In genomic region chr12:95759039-95759438, GRCh38 we compare ENCODE assay signal across 38 cellular contexts. TPM values are rescaled to one million over a fixed set of nuclear protein-coding genes. Genes with fewer than 3 reads are reported as not detected.
"Had no signal": no experiment of that assay in that cellular context is flagged by ENCODE, and none has a peak within 500 bp of the region (broad histone marks: within the 10 kb centered on the region; RNA-seq: fewer than 3 reads in every experiment).

No MANE protein-coding gene starts in this region.

- H3K4me1 ChIP-seq: breast epithelium had no signal

- H3K9me3 ChIP-seq: adrenal gland, body of pancreas, breast epithelium had no signal

- H3K27ac Mint-ChIP-seq: activated naive CD4-positive, alpha-beta T cell treated with anti-CD3 and anti-CD28 coated beads for 36 hours; activated naive CD4-positive, alpha-beta T cell treated with anti-CD3 and anti-CD28 coated beads, Interleukin-2, amount 10 ng/mL, durations not matched to agents 7 days and 5 days; activated naive CD4-positive, alpha-beta T cell treated with anti-CD3 and anti-CD28 coated beads, Interleukin-2, amount 50 U/mL, for 24 hours; activated naive CD4-positive, alpha-beta T cell treated with anti-CD3 and anti-CD28 coated beads, Interleukin-2, amount 50 U/mL, for 72 hours; activated naive CD8-positive, alpha-beta T cell; activated naive CD8-positive, alpha-beta T cell treated with anti-CD3 and anti-CD28 coated beads for 36 hours; activated naive CD8-positive, alpha-beta T cell treated with anti-CD3 and anti-CD28 coated beads, Interleukin-2, amount 10 ng/mL, durations not matched to agents 7 days and 5 days; activated naive CD8-positive, alpha-beta T cell treated with anti-CD3 and anti-CD28 coated beads, Interleukin-2, amount 50 U/mL, for 24 hours; activated T-cell treated with anti-CD3 and anti-CD28 coated beads, Interleukin-2, amount 50 U/mL, for 24 hours; activated T-cell treated with anti-CD3 and anti-CD28 coated beads, Interleukin-2, amount 50 U/mL, for 72 hours; activated T-helper 1 cell treated with anti-CD3 and anti-CD28 coated beads, Interleukin-12 subunit alpha, Interleukin-12 subunit beta, Interleukin-2, Interleukin-4 antibody, amounts not matched to agents 30 ng/mL and 10 ng/mL and 1 ng/mL, durations not matched to agents 14 hours and 24 hours and 36 hours; activated T-helper 17 cell treated with anti-CD3 and anti-CD28 coated beads, Interleukin-2, amount 50 U/mL, for 72 hours; activated T-helper 2 cell treated with anti-CD3 and anti-CD28 coated beads, Interferon-gamma antibody, Interleukin-2, Interleukin-4, amounts not matched to agents 10 μg/mL and 5 μg/mL and 100 μg/mL, durations not matched to agents 14 hours and 24 hours and 36 hours; brain had no signal

- H3K36me3 Mint-ChIP-seq: activated naive CD4-positive, alpha-beta T cell treated with anti-CD3 and anti-CD28 coated beads, Interleukin-2, amount 10 ng/mL, durations not matched to agents 7 days and 5 days; activated naive CD4-positive, alpha-beta T cell treated with anti-CD3 and anti-CD28 coated beads, Interleukin-2, amount 50 U/mL, for 24 hours; activated naive CD4-positive, alpha-beta T cell treated with anti-CD3 and anti-CD28 coated beads, Interleukin-2, amount 50 U/mL, for 72 hours; activated naive CD8-positive, alpha-beta T cell; activated naive CD8-positive, alpha-beta T cell treated with anti-CD3 and anti-CD28 coated beads for 36 hours; activated naive CD8-positive, alpha-beta T cell treated with anti-CD3 and anti-CD28 coated beads, Interleukin-2, amount 10 ng/mL, durations not matched to agents 7 days and 5 days had no signal

- ATAC-seq: activated naive CD4-positive, alpha-beta T cell treated with anti-CD3 and anti-CD28 coated beads, Interleukin-2, amount 50 U/mL, for 72 hours; activated naive CD8-positive, alpha-beta T cell treated with anti-CD3 and anti-CD28 coated beads, Interleukin-2, amount 50 U/mL, for 24 hours; activated T-cell treated with anti-CD3 and anti-CD28 coated beads, Interleukin-2, amount 50 U/mL, for 4 hours; activated T-cell treated with anti-CD3 and anti-CD28 coated beads, Interleukin-2, amount 50 U/mL, for 72 hours; activated T-helper 17 cell treated with anti-CD3 and anti-CD28 coated beads, Interleukin-2, amount 50 U/mL, for 72 hours; body of pancreas had no signal

- H3K27me3 ChIP-seq: adrenal gland, ascending aorta, body of pancreas, brain microvascular endothelial cell, breast epithelium had no signal

- H3K9me3 Mint-ChIP-seq: activated naive CD4-positive, alpha-beta T cell treated with anti-CD3 and anti-CD28 coated beads for 36 hours; activated naive CD4-positive, alpha-beta T cell treated with anti-CD3 and anti-CD28 coated beads, Interleukin-2, amount 10 ng/mL, durations not matched to agents 7 days and 5 days; activated naive CD4-positive, alpha-beta T cell treated with anti-CD3 and anti-CD28 coated beads, Interleukin-2, amount 50 U/mL, for 24 hours; activated naive CD4-positive, alpha-beta T cell treated with anti-CD3 and anti-CD28 coated beads, Interleukin-2, amount 50 U/mL, for 72 hours; activated naive CD8-positive, alpha-beta T cell treated with anti-CD3 and anti-CD28 coated beads for 36 hours; activated naive CD8-positive, alpha-beta T cell treated with anti-CD3 and anti-CD28 coated beads, Interleukin-2, amount 10 ng/mL, durations not matched to agents 7 days and 5 days; activated naive CD8-positive, alpha-beta T cell treated with anti-CD3 and anti-CD28 coated beads, Interleukin-2, amount 50 U/mL, for 24 hours; activated T-cell treated with anti-CD3 and anti-CD28 coated beads, Interleukin-2, amount 50 U/mL, for 24 hours; activated T-cell treated with anti-CD3 and anti-CD28 coated beads, Interleukin-2, amount 50 U/mL, for 4 hours; activated T-cell treated with anti-CD3 and anti-CD28 coated beads, Interleukin-2, amount 50 U/mL, for 72 hours; activated T-helper 1 cell treated with anti-CD3 and anti-CD28 coated beads, Interleukin-12 subunit alpha, Interleukin-12 subunit beta, Interleukin-2, Interleukin-4 antibody, amounts not matched to agents 30 ng/mL and 10 ng/mL and 1 ng/mL, durations not matched to agents 14 hours and 24 hours and 36 hours; activated T-helper 17 cell treated with anti-CD3 and anti-CD28 coated beads, Interleukin-2, amount 50 U/mL, for 72 hours; activated T-helper 2 cell treated with anti-CD3 and anti-CD28 coated beads, Interferon-gamma antibody, Interleukin-2, Interleukin-4, amounts not matched to agents 10 μg/mL and 5 μg/mL and 100 μg/mL, durations not matched to agents 14 hours and 24 hours and 36 hours; central memory CD8-positive, alpha-beta T cell had no signal

- H3K4me3 ChIP-seq: adrenal gland, ascending aorta, body of pancreas, breast epithelium, cardiac muscle cell had no signal

- H3K27me3 Mint-ChIP-seq: activated naive CD4-positive, alpha-beta T cell treated with anti-CD3 and anti-CD28 coated beads, Interleukin-2, amount 10 ng/mL, durations not matched to agents 7 days and 5 days; activated T-helper 17 cell treated with anti-CD3 and anti-CD28 coated beads, Interleukin-2, amount 50 U/mL, for 72 hours; brain had no signal

- H3K4me3 Mint-ChIP-seq: activated naive CD4-positive, alpha-beta T cell treated with anti-CD3 and anti-CD28 coated beads for 36 hours; activated naive CD4-positive, alpha-beta T cell treated with anti-CD3 and anti-CD28 coated beads, Interleukin-2, amount 10 ng/mL, durations not matched to agents 7 days and 5 days; activated naive CD4-positive, alpha-beta T cell treated with anti-CD3 and anti-CD28 coated beads, Interleukin-2, amount 50 U/mL, for 24 hours; activated naive CD8-positive, alpha-beta T cell; activated naive CD8-positive, alpha-beta T cell treated with anti-CD3 and anti-CD28 coated beads for 36 hours; activated naive CD8-positive, alpha-beta T cell treated with anti-CD3 and anti-CD28 coated beads, Interleukin-2, amount 10 ng/mL, durations not matched to agents 7 days and 5 days; activated naive CD8-positive, alpha-beta T cell treated with anti-CD3 and anti-CD28 coated beads, Interleukin-2, amount 50 U/mL, for 24 hours; activated T-cell treated with anti-CD3 and anti-CD28 coated beads, Interleukin-2, amount 50 U/mL, for 24 hours; activated T-cell treated with anti-CD3 and anti-CD28 coated beads, Interleukin-2, amount 50 U/mL, for 4 hours; activated T-cell treated with anti-CD3 and anti-CD28 coated beads, Interleukin-2, amount 50 U/mL, for 72 hours; activated T-helper 1 cell treated with anti-CD3 and anti-CD28 coated beads, Interleukin-12 subunit alpha, Interleukin-12 subunit beta, Interleukin-2, Interleukin-4 antibody, amounts not matched to agents 30 ng/mL and 10 ng/mL and 1 ng/mL, durations not matched to agents 14 hours and 24 hours and 36 hours; activated T-helper 17 cell treated with anti-CD3 and anti-CD28 coated beads, Interleukin-2, amount 50 U/mL, for 72 hours; brain; central memory CD8-positive, alpha-beta T cell had no signal

- H3K4me1 Mint-ChIP-seq: activated naive CD4-positive, alpha-beta T cell treated with anti-CD3 and anti-CD28 coated beads, Interleukin-2, amount 10 ng/mL, durations not matched to agents 7 days and 5 days; activated naive CD4-positive, alpha-beta T cell treated with anti-CD3 and anti-CD28 coated beads, Interleukin-2, amount 50 U/mL, for 24 hours; activated naive CD8-positive, alpha-beta T cell treated with anti-CD3 and anti-CD28 coated beads for 36 hours; activated naive CD8-positive, alpha-beta T cell treated with anti-CD3 and anti-CD28 coated beads, Interleukin-2, amount 10 ng/mL, durations not matched to agents 7 days and 5 days; activated naive CD8-positive, alpha-beta T cell treated with anti-CD3 and anti-CD28 coated beads, Interleukin-2, amount 50 U/mL, for 24 hours; activated T-helper 17 cell treated with anti-CD3 and anti-CD28 coated beads, Interleukin-2, amount 50 U/mL, for 72 hours; central memory CD8-positive, alpha-beta T cell had no signal

- DNase-seq: activated effector memory CD4-positive, alpha-beta T cell treated with anti-CD3 and anti-CD28 coated beads, Interleukin-2, amount 50 U/mL, for 16 hours; activated effector memory CD4-positive, alpha-beta T cell treated with Interleukin-2 at 50 U/mL for 16 hours; activated gamma-delta T cell; activated gamma-delta T cell treated with Interleukin-2 at 50 U/mL for 16 hours; activated naive CD4-positive, alpha-beta T cell; activated naive CD4-positive, alpha-beta T cell treated with anti-CD3 and anti-CD28 coated beads for 36 hours; activated naive CD4-positive, alpha-beta T cell treated with anti-CD3 and anti-CD28 coated beads, Interleukin-2, amount 10 ng/mL, durations not matched to agents 7 days and 5 days; activated naive CD4-positive, alpha-beta T cell treated with anti-CD3 and anti-CD28 coated beads, Interleukin-2, amount 50 U/mL, for 16 hours; activated naive CD4-positive, alpha-beta T cell treated with Interleukin-2 at 50 U/mL for 16 hours; activated naive CD8-positive, alpha-beta T cell treated with anti-CD3 and anti-CD28 coated beads for 36 hours; activated naive CD8-positive, alpha-beta T cell treated with anti-CD3 and anti-CD28 coated beads, Interleukin-2, amount 10 ng/mL, durations not matched to agents 7 days and 5 days; activated naive CD8-positive, alpha-beta T cell treated with anti-CD3 and anti-CD28 coated beads, Interleukin-2, amount 50 U/mL, for 24 hours; activated T-cell treated with anti-CD3 and anti-CD28 coated beads, Interleukin-2, amount 50 U/mL, for 1 hour; activated T-cell treated with anti-CD3 and anti-CD28 coated beads, Interleukin-2, amount 50 U/mL, for 24 hours; activated T-cell treated with anti-CD3 and anti-CD28 coated beads, Interleukin-2, amount 50 U/mL, for 4 hours; activated T-cell treated with anti-CD3 and anti-CD28 coated beads, Interleukin-2, amount 50 U/mL, for 48 hours; activated T-cell treated with anti-CD3 and anti-CD28 coated beads, Interleukin-2, amount 50 U/mL, for 72 hours; adrenal gland; amniotic stem cell; amygdala; anterior cingulate cortex; aorta; body of pancreas; brain microvascular endothelial cell; caudate nucleus; central memory CD4-positive, alpha-beta T cell; cerebellar nuclear complex had no signal

- H3K36me3 ChIP-seq: adrenal gland, ascending aorta, brain microvascular endothelial cell, breast epithelium, cardiac muscle cell had no signal

- H3K27ac ChIP-seq: adrenal gland, ascending aorta, body of pancreas, brain microvascular endothelial cell, breast epithelium, cardiac muscle cell had no signal

RNA-seq across cellular contexts. Expression of gene NTN4, which starts 31.5 kb away (rescaled TPM):
- total RNA-seq: activated naive CD4-positive, alpha-beta T cell treated with anti-CD3 and anti-CD28 coated beads for 36 hours; activated naive CD4-positive, alpha-beta T cell treated with anti-CD3 and anti-CD28 coated beads, Interleukin-2, amount 50 U/mL, for 72 hours; activated naive CD8-positive, alpha-beta T cell treated with anti-CD3 and anti-CD28 coated beads for 36 hours; activated T-helper 1 cell treated with anti-CD3 and anti-CD28 coated beads, Interleukin-12 subunit alpha, Interleukin-12 subunit beta, Interleukin-2, Interleukin-4 antibody, amounts not matched to agents 30 ng/mL and 10 ng/mL and 1 ng/mL, durations not matched to agents 14 hours and 24 hours and 36 hours; activated T-helper 2 cell treated with anti-CD3 and anti-CD28 coated beads, Interferon-gamma antibody, Interleukin-2, Interleukin-4, amounts not matched to agents 10 μg/mL and 5 μg/mL and 100 μg/mL, durations not matched to agents 14 hours and 24 hours and 36 hours had no signal
